Comparison of ENCODE assay signal across 8 cellular contexts in genomic region chr5:173057062-173057924, GRCh38. TPM values are rescaled to one million over a fixed set of nuclear protein-coding genes. Genes with fewer than 3 reads are reported as not detected.
A peak's percentile ranks its signal among the peaks of the same experiment; 100 is the strongest.
DNase-seq lines count a peak whose midpoint lies in the region; ATAC-seq, FAIRE-seq and TF ChIP-seq lines count a peak whose summit lies in the region.

No MANE protein-coding gene starts in this region.

- H3K27me3 Mint-ChIP-seq in type B pancreatic cell = no peaks in the 10 kb centered on the region

- peak overlapping the region; percentile 68 to 100 (median 97) for H3K4me3 ChIP-seq in heart left ventricle

- peaks cover 6 to 46% (median 35%) of the 10 kb centered on the region in 12 donors for H3K4me1 ChIP-seq in heart left ventricle

- peak; percentile 77 for ATAC-seq in HG02840 (IDR thresholded peaks at IDR 0.05; ENCODE audit: low FRiP score, unreplicated experiment)
- ATAC-seq in heart left ventricle = peak; percentile 97 to 98 (median 98)

- no peaks in the 10 kb centered on the region for H3K9me3 ChIP-seq in heart left ventricle

- intact Hi-C loops in heart left ventricle (cut with DNase I) = loop anchor here in 7 of 10 donors (2.0 to 10.0 kb wide), 6 partner anchors 40 to 88 kb away; partner anchors contain the start of genes ATP6V0E1 (in 4 of the 7) and BNIP1 (in 2 of the 7)

- FAIRE-seq in GM12892 (lab: Jason Lieb, UNC) = peak; percentile 97

- H3K9me3 Mint-ChIP-seq in type B pancreatic cell = no peaks in the 10 kb centered on the region

- peak overlapping the region; percentile 28 for H3K27ac ChIP-seq in adipose tissue (ENCODE audit: low read depth, low read length)
- peak overlapping the region; percentile 86 to 99 (median 96) for H3K27ac ChIP-seq in heart left ventricle

- H3K36me3 ChIP-seq in heart left ventricle = peaks cover 0 to 8% (median 0%) of the 10 kb centered on the region in 9 donors

- TF ChIP-seq CTCF in heart left ventricle (IDR thresholded peaks at IDR 0.05) (peak in 3 of 12 donors; percentile 6 to 38 (median 25)), type B pancreatic cell (conservative IDR thresholded peaks at IDR 0.05) (no peak)

- no peaks in the 10 kb centered on the region for H3K27me3 ChIP-seq in heart left ventricle

- peak; percentile 77 for TF ChIP-seq POLR2A in GM12892 (IDR thresholded peaks at IDR 0.05; ENCODE audit: low read depth, low read length)
- peak in 1 of 2 donors; percentile 59 for TF ChIP-seq POLR2A in heart left ventricle (IDR thresholded peaks at IDR 0.05)

- peaks cover 18% of the 10 kb centered on the region for H3K4me1 Mint-ChIP-seq in type B pancreatic cell (ENCODE audit: unreplicated experiment)

- H3K27ac Mint-ChIP-seq in type B pancreatic cell = peak overlapping the region; percentile 95

- DNase-seq in GM12892 (ENCODE audit: insufficient read length) (peak; percentile 93), NCI-H1436 (lab: John Stamatoyannopoulos, UW) (peak; percentile 85), SW480 (ENCODE audit: low spot score) (peak; percentile 97), heart left ventricle (peak; percentile 98 to 100 (median 99)), pons (ENCODE audit: low spot score) (peak; percentile 98), type B pancreatic cell (ENCODE audit: extremely low spot score, unreplicated experiment) (peak; percentile 98)

- peak overlapping the region; percentile 96 for H3K4me3 Mint-ChIP-seq in type B pancreatic cell

- 0 to 1% (median 0%) methylated on average over 32 to 38 of the region's 38 CpGs for whole genome bisulfite sequencing in adipose tissue, 3 donors
- WGBS in heart left ventricle, 4 donors = 0 to 2% (median 1%) methylated on average over 29 to 38 of the region's 38 CpGs

- no peaks in the 10 kb centered on the region for H3K36me3 Mint-ChIP-seq in type B pancreatic cell

RNA-seq across cellular contexts. Expression of gene CREBRF, which starts 1.1 kb away (rescaled TPM):
- 10.9 TPM for polyA plus RNA-seq in GM12892 (2012; ENCODE audit: missing spikeins)
- polyA plus RNA-seq in adipose tissue (10 to 100 TPM in 1 of 3 donors, 1 to 10 TPM in 2; 3.0 to 10.7 (median 5.5) TPM), heart left ventricle (1 to 10 TPM; 2.7 to 7.0 TPM)
- total RNA-seq in heart left ventricle (10 to 100 TPM; 13.5 to 47.7 (median 24.0) TPM), type B pancreatic cell (ENCODE audit: low replicate concordance) (11.9 and 15.2 TPM in 2 replicates)

Comparison
In these comparisons a context has a peak if more than half of its experiments do, and no peak if none do; other contexts are left out.
1. Peak in every context shown above with its lines: DNase-seq, ATAC-seq, H3K4me3 ChIP-seq and H3K27ac ChIP-seq.